In the genomic region with DNA sequence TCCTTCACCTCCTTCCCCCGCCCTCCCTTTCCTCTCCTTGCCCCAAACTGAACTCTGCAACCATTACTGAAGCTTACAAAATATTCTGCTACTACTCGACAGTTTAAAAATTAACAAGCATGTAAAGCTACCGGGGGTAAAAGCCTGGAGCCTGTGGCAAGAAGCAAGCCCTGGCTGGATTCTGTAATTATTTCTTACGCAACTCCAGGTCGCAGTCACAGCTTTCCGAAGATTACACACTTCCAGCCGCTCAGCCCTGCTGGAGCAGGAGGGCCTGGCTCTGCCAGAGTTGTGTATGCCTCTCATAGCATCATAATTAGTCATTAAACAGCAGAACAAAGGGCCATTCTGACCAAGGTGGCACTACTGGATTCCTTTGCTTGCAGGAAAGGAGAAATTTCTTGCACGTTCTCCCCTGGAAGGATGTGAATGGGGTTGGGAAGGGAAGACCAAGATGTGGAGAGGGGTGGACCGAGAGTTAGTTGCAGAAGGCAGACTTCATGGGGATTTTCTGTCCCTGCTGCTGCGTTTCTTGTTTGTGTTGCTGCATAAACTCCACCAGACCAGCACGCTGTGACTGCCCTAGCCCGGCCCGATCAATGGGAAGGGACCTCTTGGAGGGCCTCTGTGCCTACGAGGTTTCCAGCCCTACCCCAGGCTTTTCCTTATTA, we compare ENCODE assay signal across 3 cellular contexts.
A peak's percentile ranks its signal among the peaks of the same experiment; 100 is the strongest.
TF ChIP-seq lines count a peak whose summit lies in the region.

No MANE protein-coding gene starts in this region.

TF ChIP-seq in A549, 52 proteins besides CTCF, POLR2A, EP300 and RAD21:
- no peak for TF ChIP-seq FOSB (CRISPR knock-in tag; IDR thresholded peaks at IDR 0.05)
- TF ChIP-seq, protein P1, sequence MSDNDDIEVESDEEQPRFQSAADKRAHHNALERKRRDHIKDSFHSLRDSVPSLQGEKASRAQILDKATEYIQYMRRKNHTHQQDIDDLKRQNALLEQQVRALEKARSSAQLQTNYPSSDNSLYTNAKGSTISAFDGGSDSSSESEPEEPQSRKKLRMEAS (IDR thresholded peaks at IDR 0.05), result peak; percentile 42
- no peak for TF ChIP-seq RCOR1 (IDR thresholded peaks at IDR 0.05; ENCODE audit: low read depth, low read length)
- TF ChIP-seq, protein P2, sequence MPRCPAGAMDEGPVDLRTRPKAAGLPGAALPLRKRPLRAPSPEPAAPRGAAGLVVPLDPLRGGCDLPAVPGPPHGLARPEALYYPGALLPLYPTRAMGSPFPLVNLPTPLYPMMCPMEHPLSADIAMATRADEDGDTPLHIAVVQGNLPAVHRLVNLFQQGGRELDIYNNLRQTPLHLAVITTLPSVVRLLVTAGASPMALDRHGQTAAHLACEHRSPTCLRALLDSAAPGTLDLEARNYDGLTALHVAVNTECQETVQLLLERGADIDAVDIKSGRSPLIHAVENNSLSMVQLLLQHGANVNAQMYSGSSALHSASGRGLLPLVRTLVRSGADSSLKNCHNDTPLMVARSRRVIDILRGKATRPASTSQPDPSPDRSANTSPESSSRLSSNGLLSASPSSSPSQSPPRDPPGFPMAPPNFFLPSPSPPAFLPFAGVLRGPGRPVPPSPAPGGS (IDR thresholded peaks at IDR 0.05), result peak; percentile 49; the same call in 1 of the 3 replicates
- peak; percentile 97 for TF ChIP-seq CEBPB (IDR thresholded peaks at IDR 0.05)
- no peak for TF ChIP-seq BHLHE40 (IDR thresholded peaks at IDR 0.05; ENCODE audit: low read depth, low read length)
- TF ChIP-seq, protein P3, sequence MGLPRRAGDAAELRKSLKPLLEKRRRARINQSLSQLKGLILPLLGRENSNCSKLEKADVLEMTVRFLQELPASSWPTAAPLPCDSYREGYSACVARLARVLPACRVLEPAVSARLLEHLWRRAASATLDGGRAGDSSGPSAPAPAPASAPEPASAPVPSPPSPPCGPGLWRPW (IDR thresholded peaks at IDR 0.05), result peak; percentile 86
- TF ChIP-seq JUN (IDR thresholded peaks at IDR 0.05), result peak; percentile 52 to 76; a peak in 4 of 5 replicates
- TF ChIP-seq GATA3 (IDR thresholded peaks at IDR 0.05; ENCODE audit: borderline replicate concordance), result peak; percentile 79; the same call in 1 of the 2 replicates
- TF ChIP-seq HOXA7 (CRISPR knock-in tag; IDR thresholded peaks at IDR 0.05), result no peak
- no peak for TF ChIP-seq CHD4 (IDR thresholded peaks at IDR 0.05; ENCODE audit: borderline replicate concordance)
- no peak for TF ChIP-seq EHMT2 (IDR thresholded peaks at IDR 0.05; ENCODE audit: low read depth)
- TF ChIP-seq FOSL2 (IDR thresholded peaks at IDR 0.05), result peak; percentile 54; the same call in 1 of the 2 replicates
- TF ChIP-seq FOSL2 (CRISPR knock-in tag; IDR thresholded peaks at IDR 0.05), result peak; percentile 65
- no peak for TF ChIP-seq RFX5 (IDR thresholded peaks at IDR 0.05)
- TF ChIP-seq FOXS1 (CRISPR knock-in tag; IDR thresholded peaks at IDR 0.05), result no peak
- TF ChIP-seq ZFP36 (IDR thresholded peaks at IDR 0.05; ENCODE audit: borderline replicate concordance, partially characterized antibody), result no peak
- peak; percentile 53; the same call in 2 of the 3 replicates for TF ChIP-seq SMC3 (IDR thresholded peaks at IDR 0.05)
- TF ChIP-seq JUNB (IDR thresholded peaks at IDR 0.05), result peak; percentile 78

TF ChIP-seq in K562, 482 proteins besides CTCF, POLR2A, EP300 and RAD21:
- TF ChIP-seq CEBPB (tag; IDR thresholded peaks at IDR 0.05) (peak; percentile 36; the same call in 1 of the 2 replicates), CEBPG (CRISPR knock-in tag; IDR thresholded peaks at IDR 0.05) (no peak), CEBPG (tag; conservative IDR thresholded peaks at IDR 0.05 in 1 of 2, IDR thresholded peaks at IDR 0.05 in 1 of 2) (peak; percentile 20 to 30; a peak in 1 of 4 replicates), MYBL2 (IDR thresholded peaks at IDR 0.05; ENCODE audit: low read depth) (no peak), MYBL2 (CRISPR knock-in tag; IDR thresholded peaks at IDR 0.05; ENCODE audit: borderline replicate concordance) (no peak), HDAC3 (IDR thresholded peaks at IDR 0.05; ENCODE audit: borderline replicate concordance, partially characterized antibody) (no peak), BACH1 (tag; IDR thresholded peaks at IDR 0.05) (no peak), ZNF140 (CRISPR knock-in tag; IDR thresholded peaks at IDR 0.05) (no peak), MTA3 (IDR thresholded peaks at IDR 0.05; ENCODE audit: borderline replicate concordance) (no peak), CSDE1 (IDR thresholded peaks at IDR 0.05) (no peak)
- TF ChIP-seq, protein P4, sequence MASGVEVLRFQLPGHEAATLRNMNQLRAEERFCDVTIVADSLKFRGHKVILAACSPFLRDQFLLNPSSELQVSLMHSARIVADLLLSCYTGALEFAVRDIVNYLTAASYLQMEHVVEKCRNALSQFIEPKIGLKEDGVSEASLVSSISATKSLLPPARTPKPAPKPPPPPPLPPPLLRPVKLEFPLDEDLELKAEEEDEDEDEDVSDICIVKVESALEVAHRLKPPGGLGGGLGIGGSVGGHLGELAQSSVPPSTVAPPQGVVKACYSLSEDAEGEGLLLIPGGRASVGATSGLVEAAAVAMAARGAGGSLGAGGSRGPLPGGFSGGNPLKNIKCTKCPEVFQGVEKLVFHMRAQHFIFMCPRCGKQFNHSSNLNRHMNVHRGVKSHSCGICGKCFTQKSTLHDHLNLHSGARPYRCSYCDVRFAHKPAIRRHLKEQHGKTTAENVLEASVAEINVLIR (CRISPR knock-in tag; IDR thresholded peaks at IDR 0.05), result no peak

TF ChIP-seq in HepG2, 621 proteins besides CTCF, POLR2A, EP300 and RAD21 (continues in another document):
- no peak for TF ChIP-seq RBM22 (optimal IDR thresholded peaks at IDR 0.05; ENCODE audit: low read length)
- TF ChIP-seq ZNF761 (CRISPR knock-in tag; conservative IDR thresholded peaks at IDR 0.05), result no peak
- peak; percentile 84; the same call in 1 of the 2 replicates for TF ChIP-seq HMG20B (CRISPR knock-in tag; conservative IDR thresholded peaks at IDR 0.05)
- TF ChIP-seq ATF7 (IDR thresholded peaks at IDR 0.05), result peak; percentile 50; the same call in 1 of the 2 replicates
- peak; percentile 69; the same call in 1 of the 2 replicates for TF ChIP-seq ATF7 (CRISPR knock-in tag; IDR thresholded peaks at IDR 0.05)
- no peak for TF ChIP-seq ADNP (CRISPR knock-in tag; IDR thresholded peaks at IDR 0.05)
- TF ChIP-seq, protein P5, sequence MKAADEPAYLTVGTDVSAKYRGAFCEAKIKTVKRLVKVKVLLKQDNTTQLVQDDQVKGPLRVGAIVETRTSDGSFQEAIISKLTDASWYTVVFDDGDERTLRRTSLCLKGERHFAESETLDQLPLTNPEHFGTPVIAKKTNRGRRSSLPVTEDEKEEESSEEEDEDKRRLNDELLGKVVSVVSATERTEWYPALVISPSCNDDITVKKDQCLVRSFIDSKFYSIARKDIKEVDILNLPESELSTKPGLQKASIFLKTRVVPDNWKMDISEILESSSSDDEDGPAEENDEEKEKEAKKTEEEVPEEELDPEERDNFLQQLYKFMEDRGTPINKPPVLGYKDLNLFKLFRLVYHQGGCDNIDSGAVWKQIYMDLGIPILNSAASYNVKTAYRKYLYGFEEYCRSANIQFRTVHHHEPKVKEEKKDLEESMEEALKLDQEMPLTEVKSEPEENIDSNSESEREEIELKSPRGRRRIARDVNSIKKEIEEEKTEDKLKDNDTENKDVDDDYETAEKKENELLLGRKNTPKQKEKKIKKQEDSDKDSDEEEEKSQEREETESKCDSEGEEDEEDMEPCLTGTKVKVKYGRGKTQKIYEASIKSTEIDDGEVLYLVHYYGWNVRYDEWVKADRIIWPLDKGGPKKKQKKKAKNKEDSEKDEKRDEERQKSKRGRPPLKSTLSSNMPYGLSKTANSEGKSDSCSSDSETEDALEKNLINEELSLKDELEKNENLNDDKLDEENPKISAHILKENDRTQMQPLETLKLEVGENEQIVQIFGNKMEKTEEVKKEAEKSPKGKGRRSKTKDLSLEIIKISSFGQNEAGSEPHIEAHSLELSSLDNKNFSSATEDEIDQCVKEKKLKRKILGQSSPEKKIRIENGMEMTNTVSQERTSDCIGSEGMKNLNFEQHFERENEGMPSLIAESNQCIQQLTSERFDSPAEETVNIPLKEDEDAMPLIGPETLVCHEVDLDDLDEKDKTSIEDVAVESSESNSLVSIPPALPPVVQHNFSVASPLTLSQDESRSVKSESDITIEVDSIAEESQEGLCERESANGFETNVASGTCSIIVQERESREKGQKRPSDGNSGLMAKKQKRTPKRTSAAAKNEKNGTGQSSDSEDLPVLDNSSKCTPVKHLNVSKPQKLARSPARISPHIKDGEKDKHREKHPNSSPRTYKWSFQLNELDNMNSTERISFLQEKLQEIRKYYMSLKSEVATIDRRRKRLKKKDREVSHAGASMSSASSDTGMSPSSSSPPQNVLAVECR (CRISPR knock-in tag; IDR thresholded peaks at IDR 0.05; ENCODE audit: borderline replicate concordance), result peak; percentile 73; the same call in 1 of the 2 replicates
- TF ChIP-seq HNRNPK (IDR thresholded peaks at IDR 0.05; ENCODE audit: low read depth, low read length, poor library complexity, severe bottlenecking), result peak; percentile 25
- TF ChIP-seq POLR2AphosphoS2 (IDR thresholded peaks at IDR 0.05; ENCODE audit: low read depth, low read length), result no peak
- TF ChIP-seq NCOR1 (IDR thresholded peaks at IDR 0.05; ENCODE audit: borderline replicate concordance, low read length), result peak; percentile 92; the same call in 1 of the 2 replicates
- no peak for TF ChIP-seq ZNF282 (IDR thresholded peaks at IDR 0.05; ENCODE audit: partially characterized antibody)
- no peak for TF ChIP-seq MAFK (conservative IDR thresholded peaks at IDR 0.05 in 1 of 2, IDR thresholded peaks at IDR 0.05 in 1 of 2; ENCODE audit: low read length in 2 of 2)
- TF ChIP-seq, protein P6, sequence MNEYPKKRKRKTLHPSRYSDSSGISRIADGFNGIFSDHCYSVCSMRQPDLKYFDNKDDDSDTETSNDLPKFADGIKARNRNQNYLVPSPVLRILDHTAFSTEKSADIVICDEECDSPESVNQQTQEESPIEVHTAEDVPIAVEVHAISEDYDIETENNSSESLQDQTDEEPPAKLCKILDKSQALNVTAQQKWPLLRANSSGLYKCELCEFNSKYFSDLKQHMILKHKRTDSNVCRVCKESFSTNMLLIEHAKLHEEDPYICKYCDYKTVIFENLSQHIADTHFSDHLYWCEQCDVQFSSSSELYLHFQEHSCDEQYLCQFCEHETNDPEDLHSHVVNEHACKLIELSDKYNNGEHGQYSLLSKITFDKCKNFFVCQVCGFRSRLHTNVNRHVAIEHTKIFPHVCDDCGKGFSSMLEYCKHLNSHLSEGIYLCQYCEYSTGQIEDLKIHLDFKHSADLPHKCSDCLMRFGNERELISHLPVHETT (CRISPR knock-in tag; conservative IDR thresholded peaks at IDR 0.05), result peak; percentile 15; the same call in 1 of the 2 replicates
- no peak for TF ChIP-seq REXO4 (CRISPR knock-in tag; IDR thresholded peaks at IDR 0.05; ENCODE audit: borderline replicate concordance)
- TF ChIP-seq ESRRA (CRISPR knock-in tag; IDR thresholded peaks at IDR 0.05; ENCODE audit: low read depth), result 0 out of 2 replicates have a peak, but pooled peaks have one; percentile 56
- TF ChIP-seq, protein P7, sequence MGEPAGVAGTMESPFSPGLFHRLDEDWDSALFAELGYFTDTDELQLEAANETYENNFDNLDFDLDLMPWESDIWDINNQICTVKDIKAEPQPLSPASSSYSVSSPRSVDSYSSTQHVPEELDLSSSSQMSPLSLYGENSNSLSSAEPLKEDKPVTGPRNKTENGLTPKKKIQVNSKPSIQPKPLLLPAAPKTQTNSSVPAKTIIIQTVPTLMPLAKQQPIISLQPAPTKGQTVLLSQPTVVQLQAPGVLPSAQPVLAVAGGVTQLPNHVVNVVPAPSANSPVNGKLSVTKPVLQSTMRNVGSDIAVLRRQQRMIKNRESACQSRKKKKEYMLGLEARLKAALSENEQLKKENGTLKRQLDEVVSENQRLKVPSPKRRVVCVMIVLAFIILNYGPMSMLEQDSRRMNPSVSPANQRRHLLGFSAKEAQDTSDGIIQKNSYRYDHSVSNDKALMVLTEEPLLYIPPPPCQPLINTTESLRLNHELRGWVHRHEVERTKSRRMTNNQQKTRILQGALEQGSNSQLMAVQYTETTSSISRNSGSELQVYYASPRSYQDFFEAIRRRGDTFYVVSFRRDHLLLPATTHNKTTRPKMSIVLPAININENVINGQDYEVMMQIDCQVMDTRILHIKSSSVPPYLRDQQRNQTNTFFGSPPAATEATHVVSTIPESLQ (CRISPR knock-in tag; conservative IDR thresholded peaks at IDR 0.05), result no peak
- TF ChIP-seq ZNF326 (CRISPR knock-in tag; IDR thresholded peaks at IDR 0.05; ENCODE audit: borderline replicate concordance), result no peak
- no peak for TF ChIP-seq ZFAT (CRISPR knock-in tag; conservative IDR thresholded peaks at IDR 0.05)
- TF ChIP-seq ZNF709 (CRISPR knock-in tag; IDR thresholded peaks at IDR 0.05), result no peak
- no peak for TF ChIP-seq FOXM1 (CRISPR knock-in tag; IDR thresholded peaks at IDR 0.05)
- TF ChIP-seq TBP (CRISPR knock-in tag; IDR thresholded peaks at IDR 0.05), result no peak
- TF ChIP-seq, protein P8, sequence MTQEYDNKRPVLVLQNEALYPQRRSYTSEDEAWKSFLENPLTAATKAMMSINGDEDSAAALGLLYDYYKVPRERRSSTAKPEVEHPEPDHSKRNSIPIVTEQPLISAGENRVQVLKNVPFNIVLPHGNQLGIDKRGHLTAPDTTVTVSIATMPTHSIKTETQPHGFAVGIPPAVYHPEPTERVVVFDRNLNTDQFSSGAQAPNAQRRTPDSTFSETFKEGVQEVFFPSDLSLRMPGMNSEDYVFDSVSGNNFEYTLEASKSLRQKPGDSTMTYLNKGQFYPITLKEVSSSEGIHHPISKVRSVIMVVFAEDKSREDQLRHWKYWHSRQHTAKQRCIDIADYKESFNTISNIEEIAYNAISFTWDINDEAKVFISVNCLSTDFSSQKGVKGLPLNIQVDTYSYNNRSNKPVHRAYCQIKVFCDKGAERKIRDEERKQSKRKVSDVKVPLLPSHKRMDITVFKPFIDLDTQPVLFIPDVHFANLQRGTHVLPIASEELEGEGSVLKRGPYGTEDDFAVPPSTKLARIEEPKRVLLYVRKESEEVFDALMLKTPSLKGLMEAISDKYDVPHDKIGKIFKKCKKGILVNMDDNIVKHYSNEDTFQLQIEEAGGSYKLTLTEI (CRISPR knock-in tag; conservative IDR thresholded peaks at IDR 0.05), result no peak
- TF ChIP-seq TARDBP (CRISPR knock-in tag; IDR thresholded peaks at IDR 0.05), result peak; percentile 97
- TF ChIP-seq, protein P9, sequence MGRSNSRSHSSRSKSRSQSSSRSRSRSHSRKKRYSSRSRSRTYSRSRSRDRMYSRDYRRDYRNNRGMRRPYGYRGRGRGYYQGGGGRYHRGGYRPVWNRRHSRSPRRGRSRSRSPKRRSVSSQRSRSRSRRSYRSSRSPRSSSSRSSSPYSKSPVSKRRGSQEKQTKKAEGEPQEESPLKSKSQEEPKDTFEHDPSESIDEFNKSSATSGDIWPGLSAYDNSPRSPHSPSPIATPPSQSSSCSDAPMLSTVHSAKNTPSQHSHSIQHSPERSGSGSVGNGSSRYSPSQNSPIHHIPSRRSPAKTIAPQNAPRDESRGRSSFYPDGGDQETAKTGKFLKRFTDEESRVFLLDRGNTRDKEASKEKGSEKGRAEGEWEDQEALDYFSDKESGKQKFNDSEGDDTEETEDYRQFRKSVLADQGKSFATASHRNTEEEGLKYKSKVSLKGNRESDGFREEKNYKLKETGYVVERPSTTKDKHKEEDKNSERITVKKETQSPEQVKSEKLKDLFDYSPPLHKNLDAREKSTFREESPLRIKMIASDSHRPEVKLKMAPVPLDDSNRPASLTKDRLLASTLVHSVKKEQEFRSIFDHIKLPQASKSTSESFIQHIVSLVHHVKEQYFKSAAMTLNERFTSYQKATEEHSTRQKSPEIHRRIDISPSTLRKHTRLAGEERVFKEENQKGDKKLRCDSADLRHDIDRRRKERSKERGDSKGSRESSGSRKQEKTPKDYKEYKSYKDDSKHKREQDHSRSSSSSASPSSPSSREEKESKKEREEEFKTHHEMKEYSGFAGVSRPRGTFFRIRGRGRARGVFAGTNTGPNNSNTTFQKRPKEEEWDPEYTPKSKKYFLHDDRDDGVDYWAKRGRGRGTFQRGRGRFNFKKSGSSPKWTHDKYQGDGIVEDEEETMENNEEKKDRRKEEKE (IDR thresholded peaks at IDR 0.05), result no peak
